ENCODE assay signal across 18 cellular contexts in the genomic region with DNA sequence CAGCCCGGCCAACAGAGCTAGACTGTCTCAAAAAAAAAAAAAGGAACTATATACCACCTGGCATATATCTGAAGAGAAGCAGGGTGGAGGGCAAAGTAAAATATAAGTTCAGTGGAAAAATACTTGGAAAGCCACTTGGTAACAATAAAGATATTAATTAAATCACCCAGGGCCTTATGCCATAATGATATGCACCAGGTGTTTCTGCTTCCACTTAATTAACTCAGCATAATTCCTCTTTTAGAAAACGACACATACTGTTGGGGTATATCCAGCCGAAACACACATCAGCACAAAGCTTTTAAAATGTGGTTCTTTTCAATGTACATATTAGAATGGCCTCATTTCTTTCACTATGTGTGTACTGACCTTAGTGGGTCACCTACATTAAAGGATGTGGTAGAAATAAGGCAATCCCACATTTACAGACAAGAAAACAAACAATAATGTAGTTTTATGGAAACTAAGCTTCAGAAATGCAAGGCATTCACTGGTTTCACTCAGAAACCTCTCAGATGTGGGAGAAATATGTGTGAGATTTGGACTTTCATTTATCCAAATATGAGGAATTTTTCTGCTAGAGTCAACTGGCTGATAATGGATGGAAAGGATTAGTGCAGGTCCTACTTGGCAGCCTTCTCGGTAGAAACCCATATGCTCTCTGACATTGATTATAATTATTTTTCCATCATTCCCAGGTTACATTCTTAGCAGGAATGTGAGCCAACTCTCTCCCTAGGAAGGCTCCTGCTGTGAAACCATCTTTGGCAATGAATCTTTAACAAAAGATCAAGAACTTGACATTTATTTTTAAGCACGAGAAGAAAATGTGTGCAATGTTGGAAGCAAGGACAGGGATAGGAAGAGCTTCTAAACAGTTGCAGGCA.
DNase-seq lines count a peak whose midpoint lies in the region; ATAC-seq and TF ChIP-seq lines count a peak whose summit lies in the region.
"Had no signal": no experiment of that assay in that cellular context is flagged by ENCODE, and none has a peak within 500 bp of the region (broad histone marks: within the 10 kb centered on the region; RNA-seq: fewer than 3 reads in every experiment).

No MANE protein-coding gene starts in this region.

- H3K9me3 ChIP-seq in SK-N-SH (no peaks in the 10 kb centered on the region), esophagus squamous epithelium (no peaks in the 10 kb centered on the region), A673 (ENCODE audit: low read depth, low read length, poor library complexity, severe bottlenecking) (no peaks in the 10 kb centered on the region)
- H3K9me3 ChIP-seq: heart right ventricle, mucosa of descending colon, pancreas had no signal

- ATAC-seq in stimulated activated naive B cell treated with anti-CD40 and anti-IgM and Interleukin-4, amounts not matched to agents 10 μg/mL and 1 μg/mL and 100 μg/mL, for 72 hours (replicated peaks) = no peak
- ATAC-seq: activated T-cell treated with anti-CD3 and anti-CD28 coated beads, Interleukin-2, amount 50 U/mL, for 4 hours; CD8-positive, alpha-beta T cell; heart right ventricle; mucosa of descending colon; pancreas had no signal

- peaks cover 0 to 5% of the 10 kb centered on the region in 2 donors for H3K27me3 Mint-ChIP-seq in stimulated activated naive B cell treated with anti-CD40 and anti-IgM and Interleukin-4, amounts not matched to agents 10 μg/mL and 1 μg/mL and 100 μg/mL, for 72 hours
- H3K27me3 Mint-ChIP-seq: type B pancreatic cell had no signal

- H3K79me2 ChIP-seq in SK-N-SH (ENCODE audit: insufficient read depth) = no peaks in the 10 kb centered on the region

- no peaks in the 10 kb centered on the region for H3K4me1 Mint-ChIP-seq in stimulated activated naive B cell treated with anti-CD40 and anti-IgM and Interleukin-4, amounts not matched to agents 10 μg/mL and 1 μg/mL and 100 μg/mL, for 72 hours
- H3K4me1 Mint-ChIP-seq: activated CD4-positive, alpha-beta T cell treated with anti-CD3 and anti-CD28 coated beads, Interleukin-2, amount 10 ng/mL, durations not matched to agents 7 days and 5 days had no signal

- H3F3A ChIP-seq in SK-N-SH (replicated peaks; ENCODE audit: insufficient read depth) = no peaks in the 10 kb centered on the region

- no peak for TF ChIP-seq POLR2A in esophagus squamous epithelium (IDR thresholded peaks at IDR 0.05)

- no TSS peak for BruUV-seq in A673 (replicated peaks; lab: Mats Ljungman, UMichigan)

- H3K36me3 Mint-ChIP-seq in stimulated activated naive B cell treated with anti-CD40 and anti-IgM and Interleukin-4, amounts not matched to agents 10 μg/mL and 1 μg/mL and 100 μg/mL, for 72 hours = no peaks in the 10 kb centered on the region
- H3K36me3 Mint-ChIP-seq: activated naive CD8-positive, alpha-beta T cell treated with anti-CD3 and anti-CD28 coated beads, Interleukin-2, amount 10 ng/mL, durations not matched to agents 7 days and 5 days; CD8-positive, alpha-beta T cell; type B pancreatic cell had no signal

- H3K4me3 Mint-ChIP-seq in stimulated activated naive B cell treated with anti-CD40 and anti-IgM and Interleukin-4, amounts not matched to agents 10 μg/mL and 1 μg/mL and 100 μg/mL, for 72 hours = no peak overlapping the region
- H3K4me3 Mint-ChIP-seq: activated CD4-positive, alpha-beta T cell treated with anti-CD3 and anti-CD28 coated beads, Interleukin-2, amount 10 ng/mL, durations not matched to agents 7 days and 5 days; activated naive CD8-positive, alpha-beta T cell treated with anti-CD3 and anti-CD28 coated beads, Interleukin-2, amount 10 ng/mL, durations not matched to agents 7 days and 5 days; activated T-cell treated with anti-CD3 and anti-CD28 coated beads, Interleukin-2, amount 50 U/mL, for 4 hours; CD8-positive, alpha-beta T cell; type B pancreatic cell had no signal

- no peaks in the 10 kb centered on the region for H4K20me1 ChIP-seq in SK-N-SH (ENCODE audit: insufficient read depth)

- peak overlapping the region; percentile 39 for H3K27ac Mint-ChIP-seq in stimulated activated naive B cell treated with anti-CD40 and anti-IgM and Interleukin-4, amounts not matched to agents 10 μg/mL and 1 μg/mL and 100 μg/mL, for 72 hours
- H3K27ac Mint-ChIP-seq: activated CD4-positive, alpha-beta T cell treated with anti-CD3 and anti-CD28 coated beads, Interleukin-2, amount 10 ng/mL, durations not matched to agents 7 days and 5 days; activated naive CD8-positive, alpha-beta T cell treated with anti-CD3 and anti-CD28 coated beads, Interleukin-2, amount 10 ng/mL, durations not matched to agents 7 days and 5 days; CD8-positive, alpha-beta T cell; type B pancreatic cell had no signal

- no peaks in the 10 kb centered on the region for H3K9me3 Mint-ChIP-seq in stimulated activated naive B cell treated with anti-CD40 and anti-IgM and Interleukin-4, amounts not matched to agents 10 μg/mL and 1 μg/mL and 100 μg/mL, for 72 hours
- H3K9me3 Mint-ChIP-seq: activated CD4-positive, alpha-beta T cell treated with anti-CD3 and anti-CD28 coated beads, Interleukin-2, amount 10 ng/mL, durations not matched to agents 7 days and 5 days; activated naive CD8-positive, alpha-beta T cell treated with anti-CD3 and anti-CD28 coated beads, Interleukin-2, amount 10 ng/mL, durations not matched to agents 7 days and 5 days; activated T-cell treated with anti-CD3 and anti-CD28 coated beads, Interleukin-2, amount 50 U/mL, for 4 hours; CD8-positive, alpha-beta T cell had no signal

- H2AFZ ChIP-seq in SK-N-SH (ENCODE audit: low read depth) = no peak overlapping the region

- H3K27ac ChIP-seq in SK-N-SH (ENCODE audit: low read depth in 2 of 2, low read length in 1 of 2) (peak overlapping the region in 1 of 2 experiments; percentile 78; a peak in 2 of 4 replicates), esophagus squamous epithelium (peak overlapping the region in 3 of 4 donors; percentile 48 to 85 (median 78)), A673 (ENCODE audit: low read depth, low read length, poor library complexity, severe bottlenecking) (no peak overlapping the region)
- H3K27ac ChIP-seq: heart right ventricle, pancreas had no signal

- H3K4me1 ChIP-seq in SK-N-SH (ENCODE audit: control insufficient read depth in 1 of 2, insufficient read depth in 2 of 2, low read depth in 1 of 2, low read length in 1 of 2) = peaks cover 0 to 19% of the 10 kb centered on the region in 2 experiments; a peak in 2 of 4 replicates
- no peaks in the 10 kb centered on the region for H3K4me1 ChIP-seq in esophagus squamous epithelium
- H3K4me1 ChIP-seq in A673 (ENCODE audit: insufficient read depth, low read length, poor library complexity, severe bottlenecking) = peaks cover 7% of the 10 kb centered on the region

- TF ChIP-seq RAD21 in SK-N-SH (IDR thresholded peaks at IDR 0.05; ENCODE audit: low read length) = no peak

- no peak overlapping the region for H3K4me2 ChIP-seq in SK-N-SH

- DNase-seq in NCI-H146 (lab: John Stamatoyannopoulos, UW) = peak; percentile 5
- no peak for DNase-seq in NCI-H146 treated with DMSO at 0.1 percent for 48 hours (lab: John Stamatoyannopoulos, UW; ENCODE audit: unreplicated experiment)
- peak; percentile 23 for DNase-seq in SK-N-SH
- no peak for DNase-seq in esophagus squamous epithelium (lab: John Stamatoyannopoulos, UW)
- no peak for DNase-seq in stimulated activated naive B cell treated with anti-CD40 and anti-IgM and Interleukin-4, amounts not matched to agents 10 μg/mL and 1 μg/mL and 100 μg/mL, for 72 hours
- DNase-seq in A673 (ENCODE audit: low spot score) = no peak
- no peak for DNase-seq in H4 (ENCODE audit: low spot score)
- no peak for DNase-seq in OCI-M2 (lab: John Stamatoyannopoulos, UW; ENCODE audit: unreplicated experiment)
- DNase-seq: activated CD4-positive, alpha-beta T cell treated with anti-CD3 and anti-CD28 coated beads, Interleukin-2, amount 10 ng/mL, durations not matched to agents 7 days and 5 days; activated naive CD8-positive, alpha-beta T cell treated with anti-CD3 and anti-CD28 coated beads, Interleukin-2, amount 10 ng/mL, durations not matched to agents 7 days and 5 days; activated T-cell treated with anti-CD3 and anti-CD28 coated beads, Interleukin-2, amount 50 U/mL, for 4 hours; CD8-positive, alpha-beta T cell; heart right ventricle; kidney glomerular epithelial cell; mucosa of descending colon; pancreas; stimulated activated naive CD4-positive, alpha-beta T cell had no signal

- H3K4me3 ChIP-seq in SK-N-SH (ENCODE audit: low read depth in 2 of 2, low read length in 1 of 2) (no peak overlapping the region), esophagus squamous epithelium (peak overlapping the region in 1 of 4 donors; percentile 51), A673 (ENCODE audit: low read depth, low read length, poor library complexity, severe bottlenecking) (no peak overlapping the region)
- H3K4me3 ChIP-seq: heart right ventricle, mucosa of descending colon, pancreas had no signal

- CTCF ChIA-PET in SK-N-SH (lab: Yijun Ruan, JAX) = interaction anchor here (1.4 kb wide), 1 partner anchor 60 kb away, joined by 4 read pairs; no protein-coding TSS in a partner anchor
- CTCF ChIA-PET in A673 (lab: Charles Lee) = no interaction called here

- POLR2A ChIA-PET in SK-N-SH (lab: Yijun Ruan, JAX) (no interaction called here), A673 (lab: Charles Lee; ENCODE audit: low non-redundant PET) (no interaction called here)

- H3K36me3 ChIP-seq in SK-N-SH (replicated peaks in 1 of 2; ENCODE audit: control insufficient read depth in 1 of 2, insufficient read depth in 2 of 2, low read length in 1 of 2) = no peaks in the 10 kb centered on the region
- H3K36me3 ChIP-seq in esophagus squamous epithelium = no peaks in the 10 kb centered on the region
- H3K36me3 ChIP-seq in A673 (ENCODE audit: insufficient read depth, low read length, poor library complexity, severe bottlenecking) = no peaks in the 10 kb centered on the region
- H3K36me3 ChIP-seq: heart right ventricle, pancreas had no signal

- intact Hi-C loops in esophagus squamous epithelium (cut with DNase I) (no loop called here), A673 (cut with micrococcal nuclease; ENCODE audit: unreplicated experiment) (no loop called here)

- H3K9me2 ChIP-seq in SK-N-SH = no peaks in the 10 kb centered on the region

- WGBS in SK-N-SH (ENCODE audit: low lambda C conversion rate) = 44% methylated on average over 5 of the region's 5 CpGs
- WGBS in esophagus squamous epithelium, 2 donors = 40 to 58% methylated on average over 5 of the region's 5 CpGs

- TF ChIP-seq CTCF in SK-N-SH (IDR thresholded peaks at IDR 0.05) (no peak), esophagus squamous epithelium (IDR thresholded peaks at IDR 0.05) (no peak), A673 (conservative IDR thresholded peaks at IDR 0.05; ENCODE audit: low read depth, low read length) (no peak)

- H3K27me3 ChIP-seq in SK-N-SH (ENCODE audit: insufficient read depth) = no peaks in the 10 kb centered on the region; the same call in 1 of the 2 replicates
- H3K27me3 ChIP-seq in esophagus squamous epithelium = no peaks in the 10 kb centered on the region
- peaks cover 5% of the 10 kb centered on the region for H3K27me3 ChIP-seq in A673 (replicated peaks; ENCODE audit: insufficient read depth, low read depth, low read length, poor library complexity)
- H3K27me3 ChIP-seq: heart right ventricle, pancreas had no signal

- no peak; a peak in 1 of 4 replicates for TF ChIP-seq EP300 in SK-N-SH (IDR thresholded peaks at IDR 0.05; ENCODE audit: borderline replicate concordance in 1 of 2, low read depth in 1 of 2, low read length in 1 of 2)

- H3K9ac ChIP-seq in SK-N-SH = no peak overlapping the region

TF ChIP-seq in SK-N-SH, 30 proteins besides CTCF, POLR2A, EP300 and RAD21 (continues in another document):
- peak; percentile 23; the same call in 1 of the 2 replicates for TF ChIP-seq TCF12 (IDR thresholded peaks at IDR 0.05)

Comparison
In these comparisons a context has a peak if more than half of its experiments do, and no peak if none do; other contexts are left out.
1. DNase-seq: peak in NCI-H146 (single experiment) and SK-N-SH (single experiment); none in NCI-H146 treated with DMSO at 0.1 percent for 48 hours (single experiment), esophagus squamous epithelium (single experiment), stimulated activated naive B cell treated with anti-CD40 and anti-IgM and Interleukin-4, amounts not matched to agents 10 μg/mL and 1 μg/mL and 100 μg/mL, for 72 hours (single experiment), A673 (single experiment), H4 (single experiment) and OCI-M2 (single experiment).